18 cellular contexts compared by ENCODE assay signal in the genomic region with DNA sequence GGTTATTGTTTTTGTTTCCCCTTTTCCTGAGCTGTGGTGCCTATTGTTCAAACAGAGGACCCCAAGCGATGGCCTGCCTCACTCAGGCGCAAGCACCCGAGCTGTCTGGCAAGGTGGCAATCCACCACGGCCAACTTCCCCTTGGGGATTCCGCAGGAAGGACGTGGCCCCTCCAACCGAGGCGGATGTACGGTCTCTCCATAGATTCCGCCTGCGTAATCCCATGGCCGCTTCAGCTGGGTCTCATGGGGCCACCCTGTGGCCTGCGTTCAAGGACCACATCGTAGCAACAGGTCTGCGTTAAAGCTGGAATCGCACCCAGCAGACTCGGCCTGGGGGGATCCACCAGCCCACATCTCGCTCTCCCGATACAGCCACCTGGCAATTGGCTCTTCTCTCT.
A peak's percentile ranks its signal among the peaks of the same experiment; 100 is the strongest.
DNase-seq lines count a peak whose midpoint lies in the region; ATAC-seq and TF ChIP-seq lines count a peak whose summit lies in the region.
"Had no signal": no experiment of that assay in that cellular context is flagged by ENCODE, and none has a peak within 500 bp of the region (broad histone marks: within the 10 kb centered on the region; RNA-seq: fewer than 3 reads in every experiment).

No MANE protein-coding gene starts in this region.

- intact Hi-C loops in naive thymus-derived CD4-positive, alpha-beta T cell (cut with micrococcal nuclease), result no loop called here
- intact Hi-C loops in gastrocnemius medialis (cut with DNase I; ENCODE audit: low total_unique reads), result no loop called here

- no peaks in the 10 kb centered on the region for H3K36me3 ChIP-seq in naive thymus-derived CD4-positive, alpha-beta T cell (ENCODE audit: control insufficient read depth in 2 of 3, insufficient read depth in 3 of 3, low read length in 3 of 3)
- no peaks in the 10 kb centered on the region for H3K36me3 ChIP-seq in gastrocnemius medialis
- H3K36me3 ChIP-seq: HAP-1 had no signal

- no peaks in the 10 kb centered on the region for H3K4me1 ChIP-seq in naive thymus-derived CD4-positive, alpha-beta T cell (ENCODE audit: control insufficient read depth in 2 of 2, insufficient read depth in 2 of 2, low read length in 2 of 2)
- peaks cover 16 to 18% of the 10 kb centered on the region in 2 donors for H3K4me1 ChIP-seq in gastrocnemius medialis

- peaks cover 0 to 19% (median 0%) of the 10 kb centered on the region in 7 donors for H3K4me1 Mint-ChIP-seq in naive thymus-derived CD4-positive, alpha-beta T cell

- H3K36me3 Mint-ChIP-seq in naive thymus-derived CD4-positive, alpha-beta T cell, result no peaks in the 10 kb centered on the region
- H3K36me3 Mint-ChIP-seq: activated naive CD4-positive, alpha-beta T cell treated with anti-CD3 and anti-CD28 coated beads, Interleukin-2, amount 50 U/mL, for 72 hours had no signal

- H3K27ac ChIP-seq in HL-60 (replicated peaks), result peak overlapping the region; percentile 76
- H3K27ac ChIP-seq in naive thymus-derived CD4-positive, alpha-beta T cell (ENCODE audit: low read depth, low read length), result no peak overlapping the region
- no peak overlapping the region for H3K27ac ChIP-seq in gastrocnemius medialis

- TF ChIP-seq CTCF in HL-60 (IDR thresholded peaks at IDR 0.05; ENCODE audit: insufficient read depth, low read length) (no peak), gastrocnemius medialis (IDR thresholded peaks at IDR 0.05 in 4 of 5, conservative IDR thresholded peaks at IDR 0.05 in 1 of 5) (no peak)

- H3K27ac Mint-ChIP-seq in naive thymus-derived CD4-positive, alpha-beta T cell, result no peak overlapping the region
- H3K27ac Mint-ChIP-seq: activated naive CD4-positive, alpha-beta T cell treated with anti-CD3 and anti-CD28 coated beads, Interleukin-2, amount 50 U/mL, for 72 hours; IgD-negative memory B cell; nephron had no signal

- TF ChIP-seq POLR2A in gastrocnemius medialis (IDR thresholded peaks at IDR 0.05), result no peak

- H3K4me3 Mint-ChIP-seq in naive thymus-derived CD4-positive, alpha-beta T cell, result no peak overlapping the region
- H3K4me3 Mint-ChIP-seq: IgD-negative memory B cell, nephron had no signal

- peak; percentile 77 for DNase-seq in CD1c-positive myeloid dendritic cell (ENCODE audit: extremely low spot score)
- peak; percentile 70 to 89 for DNase-seq in HL-60 (ENCODE audit: low read depth in 1 of 2, low spot score in 1 of 2)
- DNase-seq in dermis microvascular lymphatic vessel endothelial cell (ENCODE audit: low read depth in 2 of 2), result peak; percentile 35 to 36
- no peak for DNase-seq in naive thymus-derived CD4-positive, alpha-beta T cell
- no peak for DNase-seq in gastrocnemius medialis
- no peak for DNase-seq in stimulated activated CD4-positive, alpha-beta T cell treated with anti-CD3 and anti-CD28 coated beads, Interleukin-4, amount 100 ng/mL, for 1 hour
- DNase-seq: activated CD4-positive, alpha-beta T cell treated with anti-CD3 and anti-CD28 coated beads for 1 hour; DND-41; effector memory CD4-positive, alpha-beta T cell; NCI-H2227 treated with DMSO at 0.1 percent for 48 hours; stimulated activated CD4-positive, alpha-beta T cell treated with anti-CD3 and anti-CD28 coated beads, Interleukin-2, amount 100 ng/mL, for 24 hours had no signal

- H3K27me3 ChIP-seq in HL-60 (ENCODE audit: insufficient read depth, poor library complexity, severe bottlenecking) (no peaks in the 10 kb centered on the region), gastrocnemius medialis (no peaks in the 10 kb centered on the region)
- no peaks in the 10 kb centered on the region for H3K27me3 ChIP-seq in naive thymus-derived CD4-positive, alpha-beta T cell (ENCODE audit: control insufficient read depth in 2 of 2, insufficient read depth in 2 of 2, low read length in 2 of 2)

- in situ Hi-C loops in gastrocnemius medialis (cut with MboI; ENCODE audit: low sequenced_read_pairs in 4 of 4), result loop anchor here in 1 of 4 donors (10.0 kb wide), 1 partner anchor 76 kb away; a partner anchor contains a TSS

- H3K9me3 Mint-ChIP-seq in naive thymus-derived CD4-positive, alpha-beta T cell, result no peaks in the 10 kb centered on the region
- H3K9me3 Mint-ChIP-seq: activated naive CD4-positive, alpha-beta T cell treated with anti-CD3 and anti-CD28 coated beads, Interleukin-2, amount 50 U/mL, for 72 hours; IgD-negative memory B cell; nephron had no signal

- peaks cover 15 to 21% (median 19%) of the 10 kb centered on the region in 5 donors for H3K27me3 Mint-ChIP-seq in naive thymus-derived CD4-positive, alpha-beta T cell

- H3K4me3 ChIP-seq in HL-60 (replicated peaks; ENCODE audit: insufficient read depth, low read length) (no peak overlapping the region), gastrocnemius medialis (no peak overlapping the region)
- no peak overlapping the region for H3K4me3 ChIP-seq in naive thymus-derived CD4-positive, alpha-beta T cell (ENCODE audit: low read length)
- H3K4me3 ChIP-seq: HAP-1 had no signal

- no peaks in the 10 kb centered on the region for H3K9me3 ChIP-seq in naive thymus-derived CD4-positive, alpha-beta T cell (ENCODE audit: control insufficient read depth in 2 of 3, low read length in 3 of 3)
- H3K9me3 ChIP-seq in gastrocnemius medialis, result no peaks in the 10 kb centered on the region
- H3K9me3 ChIP-seq: HAP-1 had no signal

- CTCF ChIA-PET in naive thymus-derived CD4-positive, alpha-beta T cell (lab: Charles Lee), result no interaction called here

- ATAC-seq in naive thymus-derived CD4-positive, alpha-beta T cell, result peak; percentile 5
- ATAC-seq in gastrocnemius medialis (no peak), HG02642 (IDR thresholded peaks at IDR 0.05; ENCODE audit: poor library complexity, unreplicated experiment) (no peak), GM21381 (IDR thresholded peaks at IDR 0.05; ENCODE audit: unreplicated experiment) (no peak)
- ATAC-seq: activated naive CD4-positive, alpha-beta T cell treated with anti-CD3 and anti-CD28 coated beads, Interleukin-2, amount 50 U/mL, for 72 hours; left lobe of liver had no signal

- POLR2A ChIA-PET in naive thymus-derived CD4-positive, alpha-beta T cell (lab: Charles Lee), result no interaction called here

Comparison
In these comparisons a context has a peak if more than half of its experiments do, and no peak if none do; other contexts are left out.
1. DNase-seq: peak in CD1c-positive myeloid dendritic cell (single experiment), HL-60 (2 of 2) and dermis microvascular lymphatic vessel endothelial cell (2 of 2); none in naive thymus-derived CD4-positive, alpha-beta T cell (0 of 9), gastrocnemius medialis (0 of 2) and stimulated activated CD4-positive, alpha-beta T cell treated with anti-CD3 and anti-CD28 coated beads, Interleukin-4, amount 100 ng/mL, for 1 hour (single experiment).